ENCODE assay signal across 8 cellular contexts in genomic region chr1:159924025-159924790, GRCh38.
DNase-seq lines count a peak whose midpoint lies in the region; ATAC-seq and TF ChIP-seq lines count a peak whose summit lies in the region.

No MANE protein-coding gene starts in this region.

- no peaks in the 10 kb centered on the region for H3K9me3 Mint-ChIP-seq in central memory CD8-positive, alpha-beta T cell

- DNase-seq in GM12865 (ENCODE audit: low read depth): peak; percentile 75
- DNase-seq in KBM-7: peak; percentile 44
- DNase-seq in central memory CD8-positive, alpha-beta T cell (ENCODE audit: low spot score in 2 of 2): peak; percentile 66 to 73
- DNase-seq in stimulated activated CD4-positive, alpha-beta T cell treated with anti-CD3 and anti-CD28 coated beads, Interleukin-2, amount 100 ng/mL, for 4 hours (ENCODE audit: low read depth): peak; percentile 30
- DNase-seq in cerebellar nuclear complex (lab: John Stamatoyannopoulos, UW): no peak

- H3K4me3 ChIP-seq in GM12865 (ENCODE audit: low read depth, low read length): peak overlapping the region; percentile 69

- peak overlapping the region; percentile 96 for H3K4me3 Mint-ChIP-seq in central memory CD8-positive, alpha-beta T cell

- in situ Hi-C loops in KBM-7 (cut with MboI; ENCODE audit: low pct_unique_long_range_greater_than_20kb, low sequenced_read_pairs): no loop called here

- H3K36me3 Mint-ChIP-seq in central memory CD8-positive, alpha-beta T cell (ENCODE audit: insufficient read depth): peaks cover 68% of the 10 kb centered on the region

- peaks cover 71% of the 10 kb centered on the region for H3K4me1 Mint-ChIP-seq in central memory CD8-positive, alpha-beta T cell

- TF ChIP-seq CTCF in GM12865 (IDR thresholded peaks at IDR 0.05; ENCODE audit: insufficient read depth, low read depth, low read length, missing control alignments): no peak

- H3K27ac Mint-ChIP-seq in central memory CD8-positive, alpha-beta T cell (ENCODE audit: low read depth): peak overlapping the region; percentile 100

- no peaks in the 10 kb centered on the region for H3K27me3 ChIP-seq in layer of hippocampus (ENCODE audit: control insufficient read depth, insufficient read depth, low read length)

- no peaks in the 10 kb centered on the region for H3K27me3 Mint-ChIP-seq in central memory CD8-positive, alpha-beta T cell

- ATAC-seq in activated CD4-positive, CD25-positive, alpha-beta regulatory T cell treated with anti-CD3 and anti-CD28 coated beads, Interleukin-2, amount 50 U/mL, for 24 hours: peak; percentile 23 to 24
- ATAC-seq in central memory CD8-positive, alpha-beta T cell (replicated peaks; ENCODE audit: extremely low read depth, poor library complexity, severe bottlenecking): peak; percentile 50
- ATAC-seq in GM19351 (IDR thresholded peaks at IDR 0.05; ENCODE audit: unreplicated experiment): no peak

- peak overlapping the region; percentile 88 for H3K27ac ChIP-seq in layer of hippocampus (ENCODE audit: low read depth, low read length)

Comparison
In these comparisons a context has a peak if more than half of its experiments do, and no peak if none do; other contexts are left out.
1. DNase-seq: peak in GM12865 (single experiment), KBM-7 (single experiment), central memory CD8-positive, alpha-beta T cell (2 of 2) and stimulated activated CD4-positive, alpha-beta T cell treated with anti-CD3 and anti-CD28 coated beads, Interleukin-2, amount 100 ng/mL, for 4 hours (single experiment); none in cerebellar nuclear complex (0 of 2).